Comparison of ENCODE assay signal across 1 cellular context in genomic region chr2:164624296-164624695, GRCh38.
TF ChIP-seq lines count a peak whose summit lies in the region.

No MANE protein-coding gene starts in this region.

TF ChIP-seq in WTC11, 78 proteins besides CTCF, POLR2A, EP300 and RAD21 (continued from another document):
- TF ChIP-seq AFF4 (CRISPR knock-in tag; IDR thresholded peaks at IDR 0.05; ENCODE audit: borderline replicate concordance) (no peak), MAX (CRISPR knock-in tag; IDR thresholded peaks at IDR 0.05) (no peak), NR2C2 (CRISPR knock-in tag; IDR thresholded peaks at IDR 0.05) (no peak), CREM (CRISPR knock-in tag; IDR thresholded peaks at IDR 0.05) (no peak), ZNF396 (CRISPR knock-in tag; IDR thresholded peaks at IDR 0.05; ENCODE audit: borderline replicate concordance) (no peak), FOXJ3 (CRISPR knock-in tag; IDR thresholded peaks at IDR 0.05; ENCODE audit: borderline replicate concordance) (no peak), TP53 (CRISPR knock-in tag; IDR thresholded peaks at IDR 0.05) (no peak), STAT6 (CRISPR knock-in tag; conservative IDR thresholded peaks at IDR 0.05; ENCODE audit: low read depth) (no peak), ZNF263 (CRISPR knock-in tag; IDR thresholded peaks at IDR 0.05; ENCODE audit: low read depth) (no peak), TEAD1 (CRISPR knock-in tag; IDR thresholded peaks at IDR 0.05) (no peak), GABPB1 (CRISPR knock-in tag; IDR thresholded peaks at IDR 0.05) (no peak), ELF4 (CRISPR knock-in tag; IDR thresholded peaks at IDR 0.05; ENCODE audit: low read depth) (no peak), SP1 (CRISPR knock-in tag; conservative IDR thresholded peaks at IDR 0.05) (no peak), E2F4 (CRISPR knock-in tag; IDR thresholded peaks at IDR 0.05; ENCODE audit: borderline replicate concordance, low read depth) (no peak)
- TF ChIP-seq, protein P1, sequence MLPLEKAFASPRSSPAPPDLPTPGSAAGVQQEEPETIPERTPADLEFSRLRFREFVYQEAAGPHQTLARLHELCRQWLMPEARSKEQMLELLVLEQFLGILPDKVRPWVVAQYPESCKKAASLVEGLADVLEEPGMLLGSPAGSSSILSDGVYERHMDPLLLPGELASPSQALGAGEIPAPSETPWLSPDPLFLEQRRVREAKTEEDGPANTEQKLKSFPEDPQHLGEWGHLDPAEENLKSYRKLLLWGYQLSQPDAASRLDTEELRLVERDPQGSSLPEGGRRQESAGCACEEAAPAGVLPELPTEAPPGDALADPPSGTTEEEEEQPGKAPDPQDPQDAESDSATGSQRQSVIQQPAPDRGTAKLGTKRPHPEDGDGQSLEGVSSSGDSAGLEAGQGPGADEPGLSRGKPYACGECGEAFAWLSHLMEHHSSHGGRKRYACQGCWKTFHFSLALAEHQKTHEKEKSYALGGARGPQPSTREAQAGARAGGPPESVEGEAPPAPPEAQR (CRISPR knock-in tag; IDR thresholded peaks at IDR 0.05), result no peak
- TF ChIP-seq, protein P2, sequence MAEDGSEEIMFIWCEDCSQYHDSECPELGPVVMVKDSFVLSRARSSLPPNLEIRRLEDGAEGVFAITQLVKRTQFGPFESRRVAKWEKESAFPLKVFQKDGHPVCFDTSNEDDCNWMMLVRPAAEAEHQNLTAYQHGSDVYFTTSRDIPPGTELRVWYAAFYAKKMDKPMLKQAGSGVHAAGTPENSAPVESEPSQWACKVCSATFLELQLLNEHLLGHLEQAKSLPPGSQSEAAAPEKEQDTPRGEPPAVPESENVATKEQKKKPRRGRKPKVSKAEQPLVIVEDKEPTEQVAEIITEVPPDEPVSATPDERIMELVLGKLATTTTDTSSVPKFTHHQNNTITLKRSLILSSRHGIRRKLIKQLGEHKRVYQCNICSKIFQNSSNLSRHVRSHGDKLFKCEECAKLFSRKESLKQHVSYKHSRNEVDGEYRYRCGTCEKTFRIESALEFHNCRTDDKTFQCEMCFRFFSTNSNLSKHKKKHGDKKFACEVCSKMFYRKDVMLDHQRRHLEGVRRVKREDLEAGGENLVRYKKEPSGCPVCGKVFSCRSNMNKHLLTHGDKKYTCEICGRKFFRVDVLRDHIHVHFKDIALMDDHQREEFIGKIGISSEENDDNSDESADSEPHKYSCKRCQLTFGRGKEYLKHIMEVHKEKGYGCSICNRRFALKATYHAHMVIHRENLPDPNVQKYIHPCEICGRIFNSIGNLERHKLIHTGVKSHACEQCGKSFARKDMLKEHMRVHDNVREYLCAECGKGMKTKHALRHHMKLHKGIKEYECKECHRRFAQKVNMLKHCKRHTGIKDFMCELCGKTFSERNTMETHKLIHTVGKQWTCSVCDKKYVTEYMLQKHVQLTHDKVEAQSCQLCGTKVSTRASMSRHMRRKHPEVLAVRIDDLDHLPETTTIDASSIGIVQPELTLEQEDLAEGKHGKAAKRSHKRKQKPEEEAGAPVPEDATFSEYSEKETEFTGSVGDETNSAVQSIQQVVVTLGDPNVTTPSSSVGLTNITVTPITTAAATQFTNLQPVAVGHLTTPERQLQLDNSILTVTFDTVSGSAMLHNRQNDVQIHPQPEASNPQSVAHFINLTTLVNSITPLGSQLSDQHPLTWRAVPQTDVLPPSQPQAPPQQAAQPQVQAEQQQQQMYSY (CRISPR knock-in tag; IDR thresholded peaks at IDR 0.05), result no peak
- TF ChIP-seq, protein P3, sequence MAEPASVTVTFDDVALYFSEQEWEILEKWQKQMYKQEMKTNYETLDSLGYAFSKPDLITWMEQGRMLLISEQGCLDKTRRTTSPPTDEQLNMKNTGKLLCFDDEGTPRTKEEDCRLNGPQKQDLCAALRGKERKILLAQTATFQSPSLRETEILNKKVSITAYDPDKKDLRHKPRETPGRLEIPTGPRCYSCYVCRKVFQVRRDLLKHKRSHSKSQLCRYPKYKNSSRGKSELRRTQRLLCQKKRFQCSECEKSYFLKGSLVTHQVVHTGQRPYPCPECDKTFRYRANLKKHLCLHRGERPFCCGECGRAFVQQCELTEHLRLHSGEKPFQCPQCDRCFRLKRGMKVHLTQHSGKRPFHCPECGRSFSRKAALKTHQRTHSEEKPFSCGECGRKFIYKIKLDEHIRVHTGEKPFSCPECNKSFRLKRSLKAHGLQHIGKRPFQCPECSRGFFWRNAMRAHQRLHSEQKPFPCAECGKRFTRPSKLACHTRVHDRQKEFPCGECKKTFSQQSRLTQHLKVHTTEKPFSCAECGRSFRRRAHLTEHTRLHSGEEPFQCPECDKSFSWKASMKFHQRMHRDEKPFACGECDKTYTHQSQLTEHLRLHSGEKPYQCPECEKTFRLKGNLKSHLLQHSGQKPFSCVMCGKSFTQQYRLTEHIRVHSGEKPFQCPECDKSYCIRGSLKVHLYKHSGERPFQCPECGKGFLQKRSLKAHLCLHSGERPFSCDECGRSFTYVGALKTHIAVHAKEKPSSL (CRISPR knock-in tag; conservative IDR thresholded peaks at IDR 0.05), result no peak
TF ChIP-seq in WTC11: peak in this region for 0.
